In genomic region chr19:4636151-4636717, GRCh38 we compare ENCODE assay signal across 1 cellular context.
A peak's percentile ranks its signal among the peaks of the same experiment; 100 is the strongest.
TF ChIP-seq lines count a peak whose summit lies in the region.

No MANE protein-coding gene starts in this region.

TF ChIP-seq in HepG2, 621 proteins besides CTCF, POLR2A, EP300 and RAD21 (continued from another document and continues in another):
- peak; percentile 74; the same call in 1 of the 2 replicates for TF ChIP-seq ZFP91 (CRISPR knock-in tag; IDR thresholded peaks at IDR 0.05; ENCODE audit: borderline replicate concordance)
- no peak for TF ChIP-seq FOXO1 (CRISPR knock-in tag; IDR thresholded peaks at IDR 0.05)
- TF ChIP-seq ZNF3 (CRISPR knock-in tag; IDR thresholded peaks at IDR 0.05): no peak
- no peak for TF ChIP-seq MLLT10 (CRISPR knock-in tag; IDR thresholded peaks at IDR 0.05)
- 0 out of 2 replicates have a peak, but pooled peaks have one; percentile 14 for TF ChIP-seq SAP130 (CRISPR knock-in tag; IDR thresholded peaks at IDR 0.05; ENCODE audit: low read depth)
- no peak for TF ChIP-seq NFIB (CRISPR knock-in tag; IDR thresholded peaks at IDR 0.05; ENCODE audit: borderline replicate concordance)
- peak; percentile 81; the same call in 1 of the 2 replicates for TF ChIP-seq ZNF563 (CRISPR knock-in tag; IDR thresholded peaks at IDR 0.05)
- TF ChIP-seq BORCS8-MEF2B (CRISPR knock-in tag; IDR thresholded peaks at IDR 0.05): 0 out of 2 replicates have a peak, but pooled peaks have one; percentile 23
- peak; percentile 29; the same call in 1 of the 2 replicates for TF ChIP-seq ZNF607 (CRISPR knock-in tag; IDR thresholded peaks at IDR 0.05; ENCODE audit: borderline replicate concordance)
- TF ChIP-seq ZNF572 (CRISPR knock-in tag; IDR thresholded peaks at IDR 0.05): no peak
- TF ChIP-seq ZNF414 (CRISPR knock-in tag; IDR thresholded peaks at IDR 0.05): no peak
- TF ChIP-seq ZSCAN21 (CRISPR knock-in tag; IDR thresholded peaks at IDR 0.05; ENCODE audit: borderline replicate concordance): no peak
- no peak for TF ChIP-seq PRDM10 (CRISPR knock-in tag; IDR thresholded peaks at IDR 0.05; ENCODE audit: low read depth)
- no peak for TF ChIP-seq CC2D1A (CRISPR knock-in tag; IDR thresholded peaks at IDR 0.05)
- no peak for TF ChIP-seq ZNF569 (CRISPR knock-in tag; IDR thresholded peaks at IDR 0.05; ENCODE audit: borderline replicate concordance)
- no peak for TF ChIP-seq GPN1 (CRISPR knock-in tag; IDR thresholded peaks at IDR 0.05; ENCODE audit: borderline replicate concordance)
- TF ChIP-seq NONO (IDR thresholded peaks at IDR 0.05): no peak
- peak; percentile 47; the same call in 1 of the 2 replicates for TF ChIP-seq NONO (CRISPR knock-in tag; conservative IDR thresholded peaks at IDR 0.05)
- no peak for TF ChIP-seq ZHX2 (IDR thresholded peaks at IDR 0.05; ENCODE audit: low read depth)
- 0 out of 2 replicates have a peak, but pooled peaks have one; percentile 32 for TF ChIP-seq ZHX2 (CRISPR knock-in tag; IDR thresholded peaks at IDR 0.05; ENCODE audit: borderline replicate concordance)
- TF ChIP-seq ZMYM4 (CRISPR knock-in tag; IDR thresholded peaks at IDR 0.05): peak; percentile 18; the same call in 1 of the 2 replicates
- TF ChIP-seq ZNF800 (CRISPR knock-in tag; IDR thresholded peaks at IDR 0.05): 0 out of 2 replicates have a peak, but pooled peaks have one; percentile 25
- no peak for TF ChIP-seq ZNF570 (CRISPR knock-in tag; IDR thresholded peaks at IDR 0.05; ENCODE audit: borderline replicate concordance)
- TF ChIP-seq TBL1XR1 (IDR thresholded peaks at IDR 0.05; ENCODE audit: borderline replicate concordance, low read length, partially characterized antibody): no peak
- peak; percentile 38; the same call in 1 of the 2 replicates for TF ChIP-seq HES4 (CRISPR knock-in tag; IDR thresholded peaks at IDR 0.05; ENCODE audit: borderline replicate concordance)
- no peak for TF ChIP-seq SYNCRIP (IDR thresholded peaks at IDR 0.05; ENCODE audit: insufficient read depth, low read depth, low read length)
- no peak for TF ChIP-seq BCL3 (CRISPR knock-in tag; IDR thresholded peaks at IDR 0.05)
- TF ChIP-seq SCMH1 (CRISPR knock-in tag; IDR thresholded peaks at IDR 0.05; ENCODE audit: borderline replicate concordance): no peak
- peak; percentile 72; the same call in 1 of the 2 replicates for TF ChIP-seq AHR (CRISPR knock-in tag; IDR thresholded peaks at IDR 0.05)
- no peak for TF ChIP-seq MEIS2 (CRISPR knock-in tag; IDR thresholded peaks at IDR 0.05)
- no peak for TF ChIP-seq ONECUT2 (CRISPR knock-in tag; IDR thresholded peaks at IDR 0.05)
- peak in 1 of 2 experiments; percentile 31; a peak in 1 of 4 replicates for TF ChIP-seq KLF16 (CRISPR knock-in tag; IDR thresholded peaks at IDR 0.05)
- TF ChIP-seq CREB3 (CRISPR knock-in tag; IDR thresholded peaks at IDR 0.05): 0 out of 2 replicates have a peak, but pooled peaks have one; percentile 36
- TF ChIP-seq KLF13 (CRISPR knock-in tag; IDR thresholded peaks at IDR 0.05): no peak
- TF ChIP-seq ZNF605 (CRISPR knock-in tag; IDR thresholded peaks at IDR 0.05): peak; percentile 36; the same call in 1 of the 2 replicates
- no peak for TF ChIP-seq ARNT2 (CRISPR knock-in tag; IDR thresholded peaks at IDR 0.05; ENCODE audit: low read depth)
- TF ChIP-seq FLYWCH1 (CRISPR knock-in tag; IDR thresholded peaks at IDR 0.05): no peak
- TF ChIP-seq KDM2A (CRISPR knock-in tag; IDR thresholded peaks at IDR 0.05; ENCODE audit: borderline replicate concordance, low read depth): peak; percentile 70
- no peak for TF ChIP-seq PREB (CRISPR knock-in tag; IDR thresholded peaks at IDR 0.05)
- 0 out of 2 replicates have a peak, but pooled peaks have one; percentile 9 for TF ChIP-seq SP4 (CRISPR knock-in tag; IDR thresholded peaks at IDR 0.05)
- no peak for TF ChIP-seq ZNF710 (CRISPR knock-in tag; IDR thresholded peaks at IDR 0.05; ENCODE audit: borderline replicate concordance)
